11 cellular contexts compared by ENCODE assay signal in the genomic region with DNA sequence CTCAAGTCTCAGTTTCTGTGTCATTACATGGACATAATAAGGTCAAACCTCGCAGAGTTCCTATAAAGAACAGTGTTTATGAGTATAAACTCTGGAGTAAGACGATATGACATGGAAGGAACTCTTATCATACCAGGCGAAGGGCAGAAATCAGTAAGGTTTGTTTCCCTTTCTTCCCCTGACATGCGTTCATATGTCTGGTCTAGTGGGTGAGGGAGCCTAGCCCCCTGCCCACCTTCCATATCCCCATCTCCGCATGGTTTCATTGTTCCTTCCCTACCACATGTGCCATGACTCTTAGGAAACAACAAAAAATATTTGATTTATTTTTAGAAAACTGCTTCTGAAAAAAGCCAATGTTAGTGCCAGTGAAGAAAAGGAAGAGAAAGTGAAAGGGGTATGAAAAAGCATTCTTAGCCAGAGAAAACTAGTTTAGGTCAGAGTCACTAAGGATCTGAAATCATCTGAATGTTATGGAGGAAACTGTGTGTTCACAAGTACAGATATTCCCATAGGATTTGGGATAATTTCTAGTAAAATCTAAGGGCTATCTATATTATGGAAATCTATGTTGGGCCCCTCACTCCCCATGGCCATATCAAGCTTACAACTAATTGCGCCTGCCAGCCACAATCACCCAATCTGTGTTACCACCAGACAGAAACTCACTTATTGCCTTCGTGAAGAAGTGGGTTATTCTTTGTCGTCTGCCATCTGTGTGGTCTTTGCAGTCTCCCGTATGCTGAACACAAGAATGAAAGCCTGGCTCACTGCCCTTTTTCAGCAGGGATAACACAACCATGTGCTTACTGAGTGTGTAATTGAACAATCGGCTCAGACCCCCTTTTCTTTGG. TPM values are rescaled to one million over a fixed set of nuclear protein-coding genes. Genes with fewer than 3 reads are reported as not detected.
A peak's percentile ranks its signal among the peaks of the same experiment; 100 is the strongest.
DNase-seq lines count a peak whose midpoint lies in the region; ATAC-seq lines count a peak whose summit lies in the region.
"Had no signal": no experiment of that assay in that cellular context is flagged by ENCODE, and none has a peak within 500 bp of the region (broad histone marks: within the 10 kb centered on the region; RNA-seq: fewer than 3 reads in every experiment).

No MANE protein-coding gene starts in this region.

- peaks cover 0 to 3% (median 0%) of the 10 kb centered on the region in 11 donors for H3K9me3 Mint-ChIP-seq in naive thymus-derived CD4-positive, alpha-beta T cell

- no peaks in the 10 kb centered on the region for H3K4me1 ChIP-seq in naive thymus-derived CD4-positive, alpha-beta T cell (ENCODE audit: control insufficient read depth in 2 of 2, insufficient read depth in 2 of 2, low read length in 2 of 2)

- DNase-seq in NOMO-1 treated with dmso at 0.1 percent for 144 hours (lab: John Stamatoyannopoulos, UW; ENCODE audit: unreplicated experiment) (peak; percentile 52), DMS79 (lab: John Stamatoyannopoulos, UW) (no peak), HuH-7.5 (ENCODE audit: low spot score) (no peak), islet precursor cell (no peak), mesenteric fat pad (ENCODE audit: low spot score) (no peak)
- no peak for DNase-seq in naive thymus-derived CD4-positive, alpha-beta T cell
- DNase-seq: effector memory CD4-positive, alpha-beta T cell had no signal

- peaks cover 0 to 10% (median 8%) of the 10 kb centered on the region in 7 donors for H3K4me1 Mint-ChIP-seq in naive thymus-derived CD4-positive, alpha-beta T cell

- peaks cover 0 to 6% (median 2%) of the 10 kb centered on the region in 5 donors for H3K27me3 Mint-ChIP-seq in naive thymus-derived CD4-positive, alpha-beta T cell

- H3K4me3 Mint-ChIP-seq in naive thymus-derived CD4-positive, alpha-beta T cell: peak overlapping the region; percentile 33 to 84 (median 66)

- H3K27me3 ChIP-seq in naive thymus-derived CD4-positive, alpha-beta T cell (ENCODE audit: control insufficient read depth in 2 of 2, insufficient read depth in 2 of 2, low read length in 2 of 2): no peaks in the 10 kb centered on the region

- H3K4me3 ChIP-seq in naive thymus-derived CD4-positive, alpha-beta T cell (ENCODE audit: low read length): no peak overlapping the region
- H3K4me3 ChIP-seq: SK-N-MC had no signal

- ATAC-seq in GM18861 (IDR thresholded peaks at IDR 0.05; ENCODE audit: unreplicated experiment) (peak; percentile 66), HG02610 (IDR thresholded peaks at IDR 0.05; ENCODE audit: unreplicated experiment) (peak; percentile 46)
- peak; percentile 32 for ATAC-seq in naive thymus-derived CD4-positive, alpha-beta T cell

- H3K9me3 ChIP-seq in naive thymus-derived CD4-positive, alpha-beta T cell (ENCODE audit: control insufficient read depth in 2 of 3, low read length in 3 of 3): no peaks in the 10 kb centered on the region

- no peaks in the 10 kb centered on the region for H3K36me3 Mint-ChIP-seq in naive thymus-derived CD4-positive, alpha-beta T cell

- peak overlapping the region in 3 of 9 donors; percentile 14 to 82 (median 78) for H3K27ac Mint-ChIP-seq in naive thymus-derived CD4-positive, alpha-beta T cell

- intact Hi-C loops in naive thymus-derived CD4-positive, alpha-beta T cell (cut with micrococcal nuclease): no loop called here

- no peaks in the 10 kb centered on the region for H3K36me3 ChIP-seq in naive thymus-derived CD4-positive, alpha-beta T cell (ENCODE audit: control insufficient read depth in 2 of 3, insufficient read depth in 3 of 3, low read length in 3 of 3)

- POLR2A ChIA-PET in naive thymus-derived CD4-positive, alpha-beta T cell (lab: Charles Lee): no interaction called here

- no peak overlapping the region for H3K27ac ChIP-seq in naive thymus-derived CD4-positive, alpha-beta T cell (ENCODE audit: low read depth, low read length)
- H3K27ac ChIP-seq: SK-N-MC had no signal

- CTCF ChIA-PET in naive thymus-derived CD4-positive, alpha-beta T cell (lab: Charles Lee): no interaction called here

RNA-seq across cellular contexts. Expression of gene HMHB1, which starts 19.9 kb away (rescaled TPM):
- not detected for total RNA-seq in naive thymus-derived CD4-positive, alpha-beta T cell
- polyA plus RNA-seq in naive thymus-derived CD4-positive, alpha-beta T cell: not detected
- total RNA-seq in mesenteric fat pad: not detected
- total RNA-seq: myocyte had no signal
